In genomic region chr6:16286151-16286522, GRCh38 we compare ENCODE assay signal across 8 cellular contexts. TPM values are rescaled to one million over a fixed set of nuclear protein-coding genes. Genes with fewer than 3 reads are reported as not detected.
DNase-seq lines count a peak whose midpoint lies in the region; ATAC-seq and TF ChIP-seq lines count a peak whose summit lies in the region.

No MANE protein-coding gene starts in this region.

- no peaks in the 10 kb centered on the region for H3K27me3 ChIP-seq in Panc1 (ENCODE audit: control insufficient read depth, insufficient read depth, low read length)

- H3K4me3 ChIP-seq in GM12864 (ENCODE audit: low read depth, low read length) (no peak overlapping the region), Panc1 (ENCODE audit: low read depth in 2 of 2, low read length in 2 of 2) (no peak overlapping the region), epithelial cell of proximal tubule (ENCODE audit: low read depth, low read length) (no peak overlapping the region)

- DNase-seq in GM12864 (ENCODE audit: low read depth) = no peak
- peak; percentile 28 for DNase-seq in Panc1 (ENCODE audit: low read depth, low spot score)
- no peak for DNase-seq in epithelial cell of proximal tubule (ENCODE audit: low read depth)
- DNase-seq in nephron progenitor cell = peak; percentile 84
- no peak for DNase-seq in T1000 (lab: John Stamatoyannopoulos, UW)
- no peak for DNase-seq in DMS153 (lab: John Stamatoyannopoulos, UW)

- POLR2A ChIA-PET in Panc1 (lab: Charles Lee) = no interaction called here

- no peaks in the 10 kb centered on the region for H3K36me3 ChIP-seq in Panc1 (ENCODE audit: control insufficient read depth, insufficient read depth, low read length)

- H3K9me3 Mint-ChIP-seq in nephron progenitor cell = no peaks in the 10 kb centered on the region

- ATAC-seq in Panc1 (peak; percentile 71), HG03342 (IDR thresholded peaks at IDR 0.05; ENCODE audit: unreplicated experiment) (no peak)

- H3K4me1 ChIP-seq in Panc1 (ENCODE audit: control insufficient read depth, insufficient read depth, low read length) = no peaks in the 10 kb centered on the region

- intact Hi-C loops in Panc1 (cut with micrococcal nuclease; ENCODE audit: unreplicated experiment) = no loop called here

- no peak overlapping the region for H3K27ac Mint-ChIP-seq in nephron progenitor cell

- H3K4me3 Mint-ChIP-seq in nephron progenitor cell = no peak overlapping the region

- in situ Hi-C loops in Panc1 (cut with HindIII; ENCODE audit: low pct_unique_long_range_greater_than_20kb, low sequenced_read_pairs) = no loop called here

- H3K27me3 Mint-ChIP-seq in nephron progenitor cell (ENCODE audit: low read depth, poor library complexity) = peaks cover 10% of the 10 kb centered on the region

- BruUV-seq in Panc1 (replicated peaks; lab: Mats Ljungman, UMichigan) = no TSS peak

- peak; percentile 90 for TF ChIP-seq CTCF in 22Rv1 (IDR thresholded peaks at IDR 0.05)
- peak; percentile 95 for TF ChIP-seq CTCF in GM12864 (IDR thresholded peaks at IDR 0.05; ENCODE audit: low read depth, low read length, missing control alignments)
- peak; percentile 91 for TF ChIP-seq CTCF in Panc1 (IDR thresholded peaks at IDR 0.05)
- TF ChIP-seq CTCF in epithelial cell of proximal tubule (conservative IDR thresholded peaks at IDR 0.05; ENCODE audit: low read depth, low read length) = peak; percentile 91
- peak; percentile 84 for TF ChIP-seq CTCF in nephron progenitor cell (IDR thresholded peaks at IDR 0.05)

- peaks cover 12% of the 10 kb centered on the region for H3K4me1 Mint-ChIP-seq in nephron progenitor cell

- no peaks in the 10 kb centered on the region for H3K36me3 Mint-ChIP-seq in nephron progenitor cell (ENCODE audit: low read depth)

- H3K27ac ChIP-seq in 22Rv1 = no peak overlapping the region
- no peak overlapping the region for H3K27ac ChIP-seq in Panc1 (ENCODE audit: low read length)

- no peaks in the 10 kb centered on the region for H3K9me3 ChIP-seq in Panc1 (ENCODE audit: control insufficient read depth, insufficient read depth, low read depth, low read length)

- CTCF ChIA-PET in Panc1 (lab: Charles Lee) = interaction anchor here (0.5 to 1.0 kb wide), 4 partner anchors 8 to 123 kb away, joined by 3 to 8 read pairs (median 3); no protein-coding TSS in a partner anchor

RNA-seq across cellular contexts. Expression of gene GMPR, which starts 47.8 kb away (rescaled TPM):
- total RNA-seq in Panc1 (2021; ENCODE audit: unreplicated experiment) (3.5 TPM), epithelial cell of proximal tubule (0.81 and 1.2 TPM in 2 replicates)
- 3.5 TPM for polyA plus RNA-seq in Panc1 (2012; ENCODE audit: insufficient read length)

Comparison
In these comparisons a context has a peak if more than half of its experiments do, and no peak if none do; other contexts are left out.
1. DNase-seq: peak in Panc1 (single experiment) and nephron progenitor cell (single experiment); none in GM12864 (single experiment), epithelial cell of proximal tubule (single experiment), T1000 (single experiment) and DMS153 (single experiment).
2. Peak in every context shown above with its lines, with median percentiles within 50 percentile points of each other: CTCF ChIP-seq.